Comparison of ENCODE assay signal across 1 cellular context in the genomic region with DNA sequence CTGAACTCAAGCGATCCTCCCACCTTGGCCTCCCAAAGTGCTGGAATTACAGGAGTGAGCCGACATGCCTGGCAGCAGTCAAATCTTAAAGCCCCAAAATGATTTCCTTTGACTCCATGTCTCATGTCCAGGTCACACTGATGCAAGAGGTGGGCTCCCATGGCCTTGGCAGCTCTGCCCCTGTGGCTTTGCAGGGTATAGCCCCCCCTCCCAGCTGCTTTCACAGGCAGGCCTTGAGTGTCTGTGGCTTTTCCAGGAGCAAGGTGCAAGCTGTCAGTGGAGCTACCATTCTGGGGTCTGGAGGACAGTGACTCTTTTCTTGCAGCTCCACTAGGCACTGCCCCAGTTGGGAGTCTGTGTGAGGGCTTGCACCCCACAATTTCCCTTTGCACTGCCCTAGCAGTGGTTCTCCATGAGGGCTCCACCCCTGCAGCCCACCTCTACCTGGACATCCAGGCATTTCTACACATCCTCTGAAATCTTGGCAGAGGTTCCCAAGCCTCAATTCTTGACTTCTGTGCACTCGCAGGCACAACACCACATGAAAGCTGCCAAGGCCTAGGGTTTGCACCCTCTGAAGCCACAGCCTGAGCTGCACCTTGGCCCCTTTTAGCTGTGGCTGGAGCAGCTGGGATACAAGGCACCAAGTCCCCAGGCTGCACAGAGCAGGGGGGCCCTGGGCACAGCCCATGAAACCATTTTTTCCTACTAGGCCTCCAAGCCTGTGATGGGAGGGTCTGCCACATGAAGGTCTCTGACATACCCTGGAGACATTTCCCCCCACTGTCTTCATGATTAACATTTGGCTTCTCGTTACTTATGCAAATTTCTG.
TF ChIP-seq lines count a peak whose summit lies in the region.

No MANE protein-coding gene starts in this region.

TF ChIP-seq in HepG2, 621 proteins besides CTCF, POLR2A, EP300 and RAD21 (continued from another document):
- peak; percentile 80 for TF ChIP-seq ZFP36 (IDR thresholded peaks at IDR 0.05; ENCODE audit: borderline replicate concordance, low read depth, low read length, partially characterized antibody)
- TF ChIP-seq, protein P1, sequence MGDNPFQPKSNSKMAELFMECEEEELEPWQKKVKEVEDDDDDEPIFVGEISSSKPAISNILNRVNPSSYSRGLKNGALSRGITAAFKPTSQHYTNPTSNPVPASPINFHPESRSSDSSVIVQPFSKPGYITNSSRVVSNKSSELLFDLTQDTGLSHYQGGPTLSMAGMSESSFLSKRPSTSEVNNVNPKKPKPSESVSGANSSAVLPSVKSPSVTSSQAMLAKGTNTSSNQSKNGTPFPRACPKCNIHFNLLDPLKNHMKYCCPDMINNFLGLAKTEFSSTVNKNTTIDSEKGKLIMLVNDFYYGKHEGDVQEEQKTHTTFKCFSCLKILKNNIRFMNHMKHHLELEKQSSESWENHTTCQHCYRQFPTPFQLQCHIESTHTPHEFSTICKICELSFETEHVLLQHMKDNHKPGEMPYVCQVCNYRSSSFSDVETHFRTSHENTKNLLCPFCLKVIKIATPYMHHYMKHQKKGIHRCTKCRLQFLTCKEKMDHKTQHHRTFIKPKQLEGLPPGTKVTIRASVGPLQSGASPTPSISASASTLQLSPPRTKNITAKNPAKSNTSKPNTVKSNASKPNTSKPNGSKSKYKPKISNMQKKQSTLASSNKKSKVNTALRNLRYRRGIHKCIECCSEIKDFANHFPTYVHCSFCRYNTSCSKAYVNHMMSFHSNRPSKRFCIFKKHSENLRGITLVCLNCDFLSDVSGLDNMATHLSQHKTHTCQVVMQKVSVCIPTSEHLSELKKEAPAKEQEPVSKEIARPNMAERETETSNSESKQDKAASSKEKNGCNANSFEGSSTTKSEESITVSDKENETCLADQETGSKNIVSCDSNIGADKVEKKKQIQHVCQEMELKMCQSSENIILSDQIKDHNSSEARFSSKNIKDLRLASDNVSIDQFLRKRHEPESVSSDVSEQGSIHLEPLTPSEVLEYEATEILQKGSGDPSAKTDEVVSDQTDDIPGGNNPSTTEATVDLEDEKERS (CRISPR knock-in tag; IDR thresholded peaks at IDR 0.05): peak; percentile 69; the same call in 1 of the 2 replicates
- 0 out of 2 replicates have a peak, but pooled peaks have one; percentile 23 for TF ChIP-seq BORCS8-MEF2B (CRISPR knock-in tag; IDR thresholded peaks at IDR 0.05)
- TF ChIP-seq, protein P2, sequence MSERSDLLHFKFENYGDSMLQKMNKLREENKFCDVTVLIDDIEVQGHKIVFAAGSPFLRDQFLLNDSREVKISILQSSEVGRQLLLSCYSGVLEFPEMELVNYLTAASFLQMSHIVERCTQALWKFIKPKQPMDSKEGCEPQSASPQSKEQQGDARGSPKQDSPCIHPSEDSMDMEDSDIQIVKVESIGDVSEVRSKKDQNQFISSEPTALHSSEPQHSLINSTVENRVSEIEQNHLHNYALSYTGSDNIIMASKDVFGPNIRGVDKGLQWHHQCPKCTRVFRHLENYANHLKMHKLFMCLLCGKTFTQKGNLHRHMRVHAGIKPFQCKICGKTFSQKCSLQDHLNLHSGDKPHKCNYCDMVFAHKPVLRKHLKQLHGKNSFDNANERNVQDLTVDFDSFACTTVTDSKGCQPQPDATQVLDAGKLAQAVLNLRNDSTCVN (CRISPR knock-in tag; IDR thresholded peaks at IDR 0.05; ENCODE audit: borderline replicate concordance): no peak
- TF ChIP-seq SAFB2 (CRISPR knock-in tag; IDR thresholded peaks at IDR 0.05; ENCODE audit: borderline replicate concordance, low read depth): 0 out of 2 replicates have a peak, but pooled peaks have one; percentile 18
- TF ChIP-seq, protein P3, sequence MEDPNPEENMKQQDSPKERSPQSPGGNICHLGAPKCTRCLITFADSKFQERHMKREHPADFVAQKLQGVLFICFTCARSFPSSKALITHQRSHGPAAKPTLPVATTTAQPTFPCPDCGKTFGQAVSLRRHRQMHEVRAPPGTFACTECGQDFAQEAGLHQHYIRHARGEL (CRISPR knock-in tag; IDR thresholded peaks at IDR 0.05): 0 out of 2 replicates have a peak, but pooled peaks have one; percentile 40
- 0 out of 2 replicates have a peak, but pooled peaks have one; percentile 22 for TF ChIP-seq ARID4A (CRISPR knock-in tag; IDR thresholded peaks at IDR 0.05; ENCODE audit: borderline replicate concordance)
- peak; percentile 66 for TF ChIP-seq AKAP8 (CRISPR knock-in tag; IDR thresholded peaks at IDR 0.05)
- TF ChIP-seq LCORL (IDR thresholded peaks at IDR 0.05): no peak
- peak; percentile 20; the same call in 1 of the 2 replicates for TF ChIP-seq LCORL (CRISPR knock-in tag; IDR thresholded peaks at IDR 0.05)
- TF ChIP-seq NCOA5 (CRISPR knock-in tag; IDR thresholded peaks at IDR 0.05): no peak
- peak; percentile 27 for TF ChIP-seq TEAD3 (CRISPR knock-in tag; optimal IDR thresholded peaks at IDR 0.05; ENCODE audit: borderline replicate concordance)
- no peak for TF ChIP-seq ZNF251 (CRISPR knock-in tag; IDR thresholded peaks at IDR 0.05)
- 0 out of 2 replicates have a peak, but pooled peaks have one; percentile 22 for TF ChIP-seq ZFY (CRISPR knock-in tag; IDR thresholded peaks at IDR 0.05)
- no peak for TF ChIP-seq HNRNPK (IDR thresholded peaks at IDR 0.05; ENCODE audit: low read depth, low read length, poor library complexity, severe bottlenecking)
- TF ChIP-seq ZNF562 (CRISPR knock-in tag; IDR thresholded peaks at IDR 0.05; ENCODE audit: borderline replicate concordance): no peak
- peak; percentile 23; the same call in 1 of the 2 replicates for TF ChIP-seq ZNF761 (CRISPR knock-in tag; conservative IDR thresholded peaks at IDR 0.05)
- TF ChIP-seq ZNF781 (CRISPR knock-in tag; IDR thresholded peaks at IDR 0.05; ENCODE audit: borderline replicate concordance, not compliant biosample characterization): no peak
- no peak for TF ChIP-seq EEA1 (CRISPR knock-in tag; IDR thresholded peaks at IDR 0.05; ENCODE audit: borderline replicate concordance)
- 0 out of 2 replicates have a peak, but pooled peaks have one; percentile 29 for TF ChIP-seq ZNF441 (CRISPR knock-in tag; IDR thresholded peaks at IDR 0.05; ENCODE audit: borderline replicate concordance)
- TF ChIP-seq, protein P4, sequence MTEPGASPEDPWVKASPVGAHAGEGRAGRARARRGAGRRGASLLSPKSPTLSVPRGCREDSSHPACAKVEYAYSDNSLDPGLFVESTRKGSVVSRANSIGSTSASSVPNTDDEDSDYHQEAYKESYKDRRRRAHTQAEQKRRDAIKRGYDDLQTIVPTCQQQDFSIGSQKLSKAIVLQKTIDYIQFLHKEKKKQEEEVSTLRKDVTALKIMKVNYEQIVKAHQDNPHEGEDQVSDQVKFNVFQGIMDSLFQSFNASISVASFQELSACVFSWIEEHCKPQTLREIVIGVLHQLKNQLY (CRISPR knock-in tag; IDR thresholded peaks at IDR 0.05): no peak
- TF ChIP-seq, protein P5, sequence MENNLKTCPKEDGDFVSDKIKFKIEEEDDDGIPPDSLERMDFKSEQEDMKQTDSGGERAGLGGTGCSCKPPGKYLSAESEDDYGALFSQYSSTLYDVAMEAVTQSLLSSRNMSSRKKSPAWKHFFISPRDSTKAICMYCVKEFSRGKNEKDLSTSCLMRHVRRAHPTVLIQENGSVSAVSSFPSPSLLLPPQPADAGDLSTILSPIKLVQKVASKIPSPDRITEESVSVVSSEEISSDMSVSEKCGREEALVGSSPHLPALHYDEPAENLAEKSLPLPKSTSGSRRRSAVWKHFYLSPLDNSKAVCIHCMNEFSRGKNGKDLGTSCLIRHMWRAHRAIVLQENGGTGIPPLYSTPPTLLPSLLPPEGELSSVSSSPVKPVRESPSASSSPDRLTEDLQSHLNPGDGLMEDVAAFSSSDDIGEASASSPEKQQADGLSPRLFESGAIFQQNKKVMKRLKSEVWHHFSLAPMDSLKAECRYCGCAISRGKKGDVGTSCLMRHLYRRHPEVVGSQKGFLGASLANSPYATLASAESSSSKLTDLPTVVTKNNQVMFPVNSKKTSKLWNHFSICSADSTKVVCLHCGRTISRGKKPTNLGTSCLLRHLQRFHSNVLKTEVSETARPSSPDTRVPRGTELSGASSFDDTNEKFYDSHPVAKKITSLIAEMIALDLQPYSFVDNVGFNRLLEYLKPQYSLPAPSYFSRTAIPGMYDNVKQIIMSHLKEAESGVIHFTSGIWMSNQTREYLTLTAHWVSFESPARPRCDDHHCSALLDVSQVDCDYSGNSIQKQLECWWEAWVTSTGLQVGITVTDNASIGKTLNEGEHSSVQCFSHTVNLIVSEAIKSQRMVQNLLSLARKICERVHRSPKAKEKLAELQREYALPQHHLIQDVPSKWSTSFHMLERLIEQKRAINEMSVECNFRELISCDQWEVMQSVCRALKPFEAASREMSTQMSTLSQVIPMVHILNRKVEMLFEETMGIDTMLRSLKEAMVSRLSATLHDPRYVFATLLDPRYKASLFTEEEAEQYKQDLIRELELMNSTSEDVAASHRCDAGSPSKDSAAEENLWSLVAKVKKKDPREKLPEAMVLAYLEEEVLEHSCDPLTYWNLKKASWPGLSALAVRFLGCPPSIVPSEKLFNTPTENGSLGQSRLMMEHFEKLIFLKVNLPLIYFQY (CRISPR knock-in tag; IDR thresholded peaks at IDR 0.05; ENCODE audit: borderline replicate concordance): no peak
- TF ChIP-seq, protein P6, sequence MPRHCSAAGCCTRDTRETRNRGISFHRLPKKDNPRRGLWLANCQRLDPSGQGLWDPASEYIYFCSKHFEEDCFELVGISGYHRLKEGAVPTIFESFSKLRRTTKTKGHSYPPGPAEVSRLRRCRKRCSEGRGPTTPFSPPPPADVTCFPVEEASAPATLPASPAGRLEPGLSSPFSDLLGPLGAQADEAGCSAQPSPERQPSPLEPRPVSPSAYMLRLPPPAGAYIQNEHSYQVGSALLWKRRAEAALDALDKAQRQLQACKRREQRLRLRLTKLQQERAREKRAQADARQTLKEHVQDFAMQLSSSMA (CRISPR knock-in tag; IDR thresholded peaks at IDR 0.05): 0 out of 2 replicates have a peak, but pooled peaks have one; percentile 45
- no peak for TF ChIP-seq FOSL2 (CRISPR knock-in tag; IDR thresholded peaks at IDR 0.05)
- peak; percentile 43; the same call in 1 of the 2 replicates for TF ChIP-seq POLR2G (IDR thresholded peaks at IDR 0.05; ENCODE audit: low read depth, low read length)
- TF ChIP-seq POGZ (CRISPR knock-in tag; IDR thresholded peaks at IDR 0.05): 0 out of 2 replicates have a peak, but pooled peaks have one; percentile 15
- TF ChIP-seq TOPORS (CRISPR knock-in tag; IDR thresholded peaks at IDR 0.05): 0 out of 2 replicates have a peak, but pooled peaks have one; percentile 19
- TF ChIP-seq IKZF5 (CRISPR knock-in tag; IDR thresholded peaks at IDR 0.05): 0 out of 2 replicates have a peak, but pooled peaks have one; percentile 19
- TF ChIP-seq ZNF543 (CRISPR knock-in tag; IDR thresholded peaks at IDR 0.05): no peak
- no peak for TF ChIP-seq GABPB1 (CRISPR knock-in tag; IDR thresholded peaks at IDR 0.05)
